ENCODE assay signal across 24 cellular contexts in the genomic region with DNA sequence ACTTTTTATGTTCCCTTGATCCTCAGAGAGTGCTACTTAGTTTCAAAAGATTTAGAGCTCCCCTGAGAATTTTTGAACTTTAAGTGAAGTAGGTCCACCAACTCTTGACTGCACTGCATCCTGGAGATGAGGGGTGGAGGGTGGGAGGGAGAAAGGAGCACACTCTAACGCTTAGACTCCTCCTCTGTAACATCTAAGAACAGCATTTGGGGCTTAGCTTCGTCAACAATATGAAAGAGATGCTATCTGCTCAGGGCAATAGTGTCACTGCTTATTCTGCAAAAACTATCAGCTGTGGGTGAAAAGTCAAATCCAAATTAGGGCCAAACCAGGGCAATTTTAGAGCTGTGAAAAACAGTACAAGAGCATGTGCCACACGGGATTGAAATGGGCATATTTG.
DNase-seq lines count a peak whose midpoint lies in the region; ATAC-seq and TF ChIP-seq lines count a peak whose summit lies in the region.
"Had no signal": no experiment of that assay in that cellular context is flagged by ENCODE, and none has a peak within 500 bp of the region (broad histone marks: within the 10 kb centered on the region; RNA-seq: fewer than 3 reads in every experiment).

No MANE protein-coding gene starts in this region.

- H3K4me1 Mint-ChIP-seq in activated CD4-positive, alpha-beta T cell treated with anti-CD3 and anti-CD28 coated beads, Interleukin-2, amount 10 ng/mL, durations not matched to agents 7 days and 5 days, result peaks cover 46% of the 10 kb centered on the region
- peaks cover 16% of the 10 kb centered on the region for H3K4me1 Mint-ChIP-seq in activated CD4-positive, alpha-beta T cell treated with anti-CD3 and anti-CD28 coated beads for 36 hours
- H3K4me1 Mint-ChIP-seq in CD4-positive, alpha-beta T cell (ENCODE audit: low read depth), result peaks cover 18% of the 10 kb centered on the region
- H3K4me1 Mint-ChIP-seq in activated T-helper 2 cell treated with anti-CD3 and anti-CD28 coated beads, Interferon-gamma antibody, Interleukin-2, Interleukin-4, amounts not matched to agents 10 μg/mL and 5 μg/mL and 100 μg/mL, durations not matched to agents 14 hours and 24 hours and 36 hours (ENCODE audit: low read depth), result peaks cover 49% of the 10 kb centered on the region

- no peaks in the 10 kb centered on the region for H3K27me3 ChIP-seq in CD4-positive, alpha-beta T cell (ENCODE audit: control insufficient read depth, insufficient read depth, low read length)
- H3K27me3 ChIP-seq: BE2C; BLaER1 treated with 17β-estradiol and CSF1 and Interleukin-3, amounts not matched to agents 10 nM and 100 nM had no signal

- ATAC-seq in activated CD4-positive, alpha-beta T cell treated with anti-CD3 and anti-CD28 coated beads for 36 hours, result no peak
- peak; percentile 37 for ATAC-seq in CD4-positive, alpha-beta T cell (ENCODE audit: poor library complexity)
- ATAC-seq: A549, GM12878, GM23338 had no signal

- H3K36me3 ChIP-seq in KOPT-K1 (ENCODE audit: insufficient read depth, low read length), result no peaks in the 10 kb centered on the region
- H3K36me3 ChIP-seq: BE2C; BLaER1 treated with 17β-estradiol and CSF1 and Interleukin-3, amounts not matched to agents 10 nM and 100 nM; HAP-1 had no signal

- no peak overlapping the region for H3K27ac ChIP-seq in CD4-positive, alpha-beta T cell (ENCODE audit: low read depth, low read length)
- H3K27ac ChIP-seq in KOPT-K1 (ENCODE audit: low read depth, low read length, poor library complexity, severe bottlenecking), result peak overlapping the region; percentile 35
- H3K27ac ChIP-seq: A549; BLaER1 treated with 17β-estradiol and CSF1 and Interleukin-3, amounts not matched to agents 10 nM and 100 nM had no signal

- H3K4me3 Mint-ChIP-seq in activated CD4-positive, alpha-beta T cell treated with anti-CD3 and anti-CD28 coated beads, Interleukin-2, amount 10 ng/mL, durations not matched to agents 7 days and 5 days, result no peak overlapping the region
- no peak overlapping the region for H3K4me3 Mint-ChIP-seq in activated CD4-positive, alpha-beta T cell treated with anti-CD3 and anti-CD28 coated beads for 36 hours
- no peak overlapping the region for H3K4me3 Mint-ChIP-seq in CD4-positive, alpha-beta T cell
- H3K4me3 Mint-ChIP-seq in activated T-helper 2 cell treated with anti-CD3 and anti-CD28 coated beads, Interferon-gamma antibody, Interleukin-2, Interleukin-4, amounts not matched to agents 10 μg/mL and 5 μg/mL and 100 μg/mL, durations not matched to agents 14 hours and 24 hours and 36 hours (ENCODE audit: low read depth), result peak overlapping the region; percentile 36
- H3K4me3 Mint-ChIP-seq: CD14-positive monocyte; CD4-positive, alpha-beta memory T cell; GM23338; HFFc6 had no signal

- peak overlapping the region; percentile 65 for H3K27ac Mint-ChIP-seq in activated CD4-positive, alpha-beta T cell treated with anti-CD3 and anti-CD28 coated beads, Interleukin-2, amount 10 ng/mL, durations not matched to agents 7 days and 5 days
- no peak overlapping the region for H3K27ac Mint-ChIP-seq in activated CD4-positive, alpha-beta T cell treated with anti-CD3 and anti-CD28 coated beads for 36 hours
- no peak overlapping the region for H3K27ac Mint-ChIP-seq in CD4-positive, alpha-beta T cell
- H3K27ac Mint-ChIP-seq in activated T-helper 2 cell treated with anti-CD3 and anti-CD28 coated beads, Interferon-gamma antibody, Interleukin-2, Interleukin-4, amounts not matched to agents 10 μg/mL and 5 μg/mL and 100 μg/mL, durations not matched to agents 14 hours and 24 hours and 36 hours, result peak overlapping the region; percentile 79
- H3K27ac Mint-ChIP-seq: CD14-positive monocyte; CD4-positive, alpha-beta memory T cell; GM23338; HFFc6 had no signal

- DNase-seq in activated CD4-positive, alpha-beta T cell treated with anti-CD3 and anti-CD28 coated beads, Interleukin-2, amount 10 ng/mL, durations not matched to agents 7 days and 5 days, result no peak
- no peak for DNase-seq in activated CD4-positive, alpha-beta T cell treated with anti-CD3 and anti-CD28 coated beads for 36 hours
- DNase-seq in CD4-positive, alpha-beta T cell, result no peak
- no peak for DNase-seq in activated T-helper 2 cell treated with anti-CD3 and anti-CD28 coated beads, Interferon-gamma antibody, Interleukin-2, Interleukin-4, amounts not matched to agents 10 μg/mL and 5 μg/mL and 100 μg/mL, durations not matched to agents 14 hours and 24 hours and 36 hours (ENCODE audit: low spot score)
- DNase-seq in nucleus accumbens (lab: John Stamatoyannopoulos, UW) (no peak), NCI-H2081 (lab: John Stamatoyannopoulos, UW) (no peak)
- DNase-seq in activated CD4-positive, CD25-positive, alpha-beta regulatory T cell treated with anti-CD3 and anti-CD28 coated beads, Interleukin-2, amount 50 U/mL, for 72 hours, result no peak
- DNase-seq: 8988T; ACHN; AML-193; BE2C; Calu3; CD4-positive, alpha-beta memory T cell; COR-L47; EL; GDM1; HFFc6 had no signal

- peaks cover 6% of the 10 kb centered on the region for H3K36me3 Mint-ChIP-seq in activated CD4-positive, alpha-beta T cell treated with anti-CD3 and anti-CD28 coated beads, Interleukin-2, amount 10 ng/mL, durations not matched to agents 7 days and 5 days (ENCODE audit: low read depth)
- peaks cover 2% of the 10 kb centered on the region for H3K36me3 Mint-ChIP-seq in activated CD4-positive, alpha-beta T cell treated with anti-CD3 and anti-CD28 coated beads for 36 hours (ENCODE audit: low read depth)
- peaks cover 6% of the 10 kb centered on the region for H3K36me3 Mint-ChIP-seq in CD4-positive, alpha-beta T cell (ENCODE audit: low read depth)
- H3K36me3 Mint-ChIP-seq in activated T-helper 2 cell treated with anti-CD3 and anti-CD28 coated beads, Interferon-gamma antibody, Interleukin-2, Interleukin-4, amounts not matched to agents 10 μg/mL and 5 μg/mL and 100 μg/mL, durations not matched to agents 14 hours and 24 hours and 36 hours (ENCODE audit: low read depth), result peaks cover 5% of the 10 kb centered on the region
- H3K36me3 Mint-ChIP-seq: CD14-positive monocyte had no signal

- POLR2A ChIA-PET in activated CD4-positive, alpha-beta T cell treated with anti-CD3 and anti-CD28 coated beads, Interleukin-2, amount 10 ng/mL, durations not matched to agents 7 days and 5 days (lab: Charles Lee), result no interaction called here
- POLR2A ChIA-PET in activated CD4-positive, alpha-beta T cell treated with anti-CD3 and anti-CD28 coated beads for 36 hours (lab: Charles Lee), result no interaction called here
- POLR2A ChIA-PET in CD4-positive, alpha-beta T cell (lab: Charles Lee), result no interaction called here

- H3K9me3 ChIP-seq in CD4-positive, alpha-beta T cell (ENCODE audit: control insufficient read depth, low read length), result no peaks in the 10 kb centered on the region
- H3K9me3 ChIP-seq in KOPT-K1 (ENCODE audit: insufficient read depth, low read length, poor library complexity, severe bottlenecking), result no peaks in the 10 kb centered on the region
- H3K9me3 ChIP-seq: A549; BE2C; BLaER1 treated with 17β-estradiol and CSF1 and Interleukin-3, amounts not matched to agents 10 nM and 100 nM; HAP-1 had no signal

- CTCF ChIA-PET in activated CD4-positive, alpha-beta T cell treated with anti-CD3 and anti-CD28 coated beads, Interleukin-2, amount 10 ng/mL, durations not matched to agents 7 days and 5 days (lab: Charles Lee), result no interaction called here
- CTCF ChIA-PET in activated CD4-positive, alpha-beta T cell treated with anti-CD3 and anti-CD28 coated beads for 36 hours (lab: Charles Lee), result interaction anchor here (0.9 to 1.0 kb wide), 2 partner anchors 26 to 41 kb away, joined by 3 to 4 read pairs; no protein-coding TSS in a partner anchor
- CTCF ChIA-PET in CD4-positive, alpha-beta T cell (lab: Charles Lee), result no interaction called here

- no peak for TF ChIP-seq CTCF in CD4-positive, alpha-beta T cell (IDR thresholded peaks at IDR 0.05)

- H3K27me3 Mint-ChIP-seq in activated CD4-positive, alpha-beta T cell treated with anti-CD3 and anti-CD28 coated beads, Interleukin-2, amount 10 ng/mL, durations not matched to agents 7 days and 5 days, result no peaks in the 10 kb centered on the region
- no peaks in the 10 kb centered on the region for H3K27me3 Mint-ChIP-seq in activated CD4-positive, alpha-beta T cell treated with anti-CD3 and anti-CD28 coated beads for 36 hours
- no peaks in the 10 kb centered on the region for H3K27me3 Mint-ChIP-seq in CD4-positive, alpha-beta T cell
- no peaks in the 10 kb centered on the region for H3K27me3 Mint-ChIP-seq in activated T-helper 2 cell treated with anti-CD3 and anti-CD28 coated beads, Interferon-gamma antibody, Interleukin-2, Interleukin-4, amounts not matched to agents 10 μg/mL and 5 μg/mL and 100 μg/mL, durations not matched to agents 14 hours and 24 hours and 36 hours (ENCODE audit: low read depth)
- H3K27me3 Mint-ChIP-seq: CD4-positive, alpha-beta memory T cell had no signal

- intact Hi-C loops in activated CD4-positive, alpha-beta T cell treated with anti-CD3 and anti-CD28 coated beads for 36 hours (cut with DNase I, micrococcal nuclease), result no loop called here
- intact Hi-C loops in CD4-positive, alpha-beta T cell (cut with DNase I, micrococcal nuclease), result no loop called here
- intact Hi-C loops in activated T-helper 2 cell treated with anti-CD3 and anti-CD28 coated beads, Interferon-gamma antibody, Interleukin-2, Interleukin-4, amounts not matched to agents 10 μg/mL and 5 μg/mL and 100 μg/mL, durations not matched to agents 14 hours and 24 hours and 36 hours (cut with micrococcal nuclease), result loop anchor here (2.0 kb wide), 1 partner anchor 27 kb away; no protein-coding TSS in a partner anchor

- peaks cover 5% of the 10 kb centered on the region for H3K9me3 Mint-ChIP-seq in activated CD4-positive, alpha-beta T cell treated with anti-CD3 and anti-CD28 coated beads, Interleukin-2, amount 10 ng/mL, durations not matched to agents 7 days and 5 days
- H3K9me3 Mint-ChIP-seq in activated CD4-positive, alpha-beta T cell treated with anti-CD3 and anti-CD28 coated beads for 36 hours (ENCODE audit: low read depth), result no peaks in the 10 kb centered on the region
- peaks cover 4% of the 10 kb centered on the region for H3K9me3 Mint-ChIP-seq in CD4-positive, alpha-beta T cell
- H3K9me3 Mint-ChIP-seq in activated T-helper 2 cell treated with anti-CD3 and anti-CD28 coated beads, Interferon-gamma antibody, Interleukin-2, Interleukin-4, amounts not matched to agents 10 μg/mL and 5 μg/mL and 100 μg/mL, durations not matched to agents 14 hours and 24 hours and 36 hours, result no peaks in the 10 kb centered on the region
- H3K9me3 Mint-ChIP-seq: GM23338 had no signal

Comparison
In these comparisons a context has a peak if more than half of its experiments do, and no peak if none do; other contexts are left out.
1. H3K27ac Mint-ChIP-seq: peak in activated CD4-positive, alpha-beta T cell treated with anti-CD3 and anti-CD28 coated beads, Interleukin-2, amount 10 ng/mL, durations not matched to agents 7 days and 5 days (single experiment) and activated T-helper 2 cell treated with anti-CD3 and anti-CD28 coated beads, Interferon-gamma antibody, Interleukin-2, Interleukin-4, amounts not matched to agents 10 μg/mL and 5 μg/mL and 100 μg/mL, durations not matched to agents 14 hours and 24 hours and 36 hours (single experiment); none in activated CD4-positive, alpha-beta T cell treated with anti-CD3 and anti-CD28 coated beads for 36 hours (single experiment) and CD4-positive, alpha-beta T cell (single experiment).